In genomic region chr9:136095495-136096058, GRCh38 we compare ENCODE assay signal across 9 cellular contexts. TPM values are rescaled to one million over a fixed set of nuclear protein-coding genes. Genes with fewer than 3 reads are reported as not detected.
DNase-seq lines count a peak whose midpoint lies in the region; ATAC-seq, FAIRE-seq and TF ChIP-seq lines count a peak whose summit lies in the region.
"Had no signal": no experiment of that assay in that cellular context is flagged by ENCODE, and none has a peak within 500 bp of the region (broad histone marks: within the 10 kb centered on the region; RNA-seq: fewer than 3 reads in every experiment).

No MANE protein-coding gene starts in this region.

- no peaks in the 10 kb centered on the region for H3K36me3 Mint-ChIP-seq in WTC11

- peak; percentile 8 for ATAC-seq in WTC11
- ATAC-seq in omental fat pad (ENCODE audit: low FRiP score), result peak; percentile 35

- FAIRE-seq in RCC 7860 (lab: Jason Lieb, UNC), result no peak

- DNase-seq in NCI-H2227 (lab: John Stamatoyannopoulos, UW; ENCODE audit: unreplicated experiment) (peak; percentile 36), NCI-H2227 treated with DMSO at 0.1 percent for 48 hours (lab: John Stamatoyannopoulos, UW) (no peak), WTC11 (ENCODE audit: low spot score) (peak; percentile 39), fibroblast of the aortic adventitia (ENCODE audit: low read depth) (peak; percentile 26), omental fat pad (ENCODE audit: low spot score) (no peak), pons (ENCODE audit: low spot score) (no peak), GM19240 (ENCODE audit: insufficient read length, low spot score) (no peak), RCC 7860 (ENCODE audit: low spot score) (no peak)
- DNase-seq: DND-41 had no signal

- peak overlapping the region; percentile 75 for H3K4me3 ChIP-seq in fibroblast of the aortic adventitia (ENCODE audit: low read depth, low read length)

- H3K27me3 Mint-ChIP-seq in WTC11 (ENCODE audit: low read depth), result peaks cover 43% of the 10 kb centered on the region

- peaks cover 31% of the 10 kb centered on the region for H3K4me1 Mint-ChIP-seq in WTC11

- TF ChIP-seq CTCF in WTC11 (IDR thresholded peaks at IDR 0.05) (no peak), fibroblast of the aortic adventitia (IDR thresholded peaks at IDR 0.05; ENCODE audit: insufficient read depth, low read length) (no peak), omental fat pad (IDR thresholded peaks at IDR 0.05) (no peak)

- CTCF ChIA-PET in WTC11 (lab: Charles Lee), result interaction anchor here (0.7 to 3.7 kb wide), 12 partner anchors 8 to 128 kb away, joined by 3 to 22 read pairs (median 4); no protein-coding TSS in a partner anchor

- POLR2A ChIA-PET in WTC11 (lab: Charles Lee), result interaction anchor here (0.5 to 1.4 kb wide), 5 partner anchors 9 to 172 kb away, joined by 3 to 4 read pairs (median 3); no protein-coding TSS in a partner anchor

- H3K27ac Mint-ChIP-seq in WTC11, result no peak overlapping the region

- H3K9me3 Mint-ChIP-seq in WTC11, result no peaks in the 10 kb centered on the region

- peak overlapping the region; percentile 55 for H3K4me3 Mint-ChIP-seq in WTC11

TF ChIP-seq in WTC11, 78 proteins besides CTCF, POLR2A, EP300 and RAD21 (continues in another document):
- TF ChIP-seq ZSCAN18 (CRISPR knock-in tag; IDR thresholded peaks at IDR 0.05) (no peak), ZNF232 (CRISPR knock-in tag; IDR thresholded peaks at IDR 0.05) (no peak), ZNF121 (CRISPR knock-in tag; IDR thresholded peaks at IDR 0.05) (peak; percentile 12; the same call in 1 of the 2 replicates), JAZF1 (CRISPR knock-in tag; IDR thresholded peaks at IDR 0.05) (no peak), MYBL2 (CRISPR knock-in tag; IDR thresholded peaks at IDR 0.05) (no peak), USF2 (CRISPR knock-in tag; IDR thresholded peaks at IDR 0.05) (no peak), RORB (CRISPR knock-in tag; IDR thresholded peaks at IDR 0.05) (no peak), AFF4 (CRISPR knock-in tag; IDR thresholded peaks at IDR 0.05; ENCODE audit: borderline replicate concordance) (no peak), CREM (CRISPR knock-in tag; IDR thresholded peaks at IDR 0.05) (no peak), NR3C1 (CRISPR knock-in tag; conservative IDR thresholded peaks at IDR 0.05; ENCODE audit: low read depth) (no peak), ZNF423 (CRISPR knock-in tag; IDR thresholded peaks at IDR 0.05) (peak; percentile 46; the same call in 1 of the 2 replicates), GTF2I (CRISPR knock-in tag; conservative IDR thresholded peaks at IDR 0.05) (peak; percentile 72), CBFB (CRISPR knock-in tag; IDR thresholded peaks at IDR 0.05; ENCODE audit: low read depth) (no peak), ZNF416 (CRISPR knock-in tag; IDR thresholded peaks at IDR 0.05) (peak; percentile 57; the same call in 1 of the 2 replicates), ZNF671 (CRISPR knock-in tag; IDR thresholded peaks at IDR 0.05) (no peak), MXD4 (CRISPR knock-in tag; IDR thresholded peaks at IDR 0.05; ENCODE audit: borderline replicate concordance) (no peak), ZNF281 (CRISPR knock-in tag; IDR thresholded peaks at IDR 0.05) (no peak), SMAD3 (CRISPR knock-in tag; IDR thresholded peaks at IDR 0.05; ENCODE audit: borderline replicate concordance) (no peak), TEAD1 (CRISPR knock-in tag; IDR thresholded peaks at IDR 0.05) (no peak), IRF2 (CRISPR knock-in tag; IDR thresholded peaks at IDR 0.05; ENCODE audit: borderline replicate concordance, low read depth) (no peak), RELA (CRISPR knock-in tag; IDR thresholded peaks at IDR 0.05; ENCODE audit: borderline replicate concordance) (no peak), NR1H2 (CRISPR knock-in tag; IDR thresholded peaks at IDR 0.05) (no peak), ATF3 (CRISPR knock-in tag; conservative IDR thresholded peaks at IDR 0.05) (no peak), ZNF317 (CRISPR knock-in tag; IDR thresholded peaks at IDR 0.05; ENCODE audit: borderline replicate concordance, low read depth) (no peak), ZNF219 (CRISPR knock-in tag; IDR thresholded peaks at IDR 0.05; ENCODE audit: borderline replicate concordance) (no peak), GABPB1 (CRISPR knock-in tag; IDR thresholded peaks at IDR 0.05) (no peak)

RNA-seq across cellular contexts. Expression of gene NACC2, which starts 0.5 kb away (rescaled TPM):
- total RNA-seq in WTC11 (2021) (14.1 to 17.1 TPM (median 14.5 TPM) in 3 replicates), fibroblast of the aortic adventitia (ENCODE audit: low replicate concordance) (17.4 and 27.1 TPM in 2 replicates), omental fat pad (10 to 100 TPM; 22.9 to 37.6 (median 24.8) TPM)

RNA-seq across cellular contexts. Expression of gene TMEM250, which starts 23.1 kb away (rescaled TPM):
- total RNA-seq in WTC11 (2021), result 39.4 to 41.0 TPM (median 39.5 TPM) in 3 replicates
- 46.1 and 87.9 TPM in 2 replicates for total RNA-seq in fibroblast of the aortic adventitia (ENCODE audit: low replicate concordance)
- 10 to 100 TPM; 23.8 to 31.1 (median 28.4) TPM for total RNA-seq in omental fat pad

Comparison
In these comparisons a context has a peak if more than half of its experiments do, and no peak if none do; other contexts are left out.
1. DNase-seq: peak in NCI-H2227 (single experiment), WTC11 (single experiment) and fibroblast of the aortic adventitia (single experiment); none in NCI-H2227 treated with DMSO at 0.1 percent for 48 hours (single experiment), omental fat pad (single experiment), pons (single experiment), GM19240 (single experiment) and RCC 7860 (single experiment).